In the genomic region with DNA sequence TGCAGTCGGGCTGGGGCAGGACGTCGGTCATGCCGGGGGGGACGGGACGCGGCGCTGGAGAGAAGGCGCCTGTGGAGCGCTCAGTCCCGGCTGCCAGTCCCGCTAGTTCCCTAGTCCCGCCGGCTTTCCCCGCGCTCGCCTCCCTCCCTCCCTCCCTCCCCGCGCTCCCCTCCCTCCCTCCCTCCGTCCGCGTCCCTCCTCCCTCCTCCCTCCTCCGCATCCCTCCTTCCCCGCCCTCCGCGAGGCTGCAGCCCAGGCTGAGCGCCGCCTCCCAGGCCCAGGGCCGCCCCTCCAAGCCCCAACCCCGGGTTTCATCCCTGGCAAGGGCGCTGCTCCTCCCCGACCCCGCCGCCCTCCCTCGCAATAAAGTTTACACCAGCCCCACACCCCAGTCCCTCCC, we compare ENCODE assay signal across 11 cellular contexts. TPM values are rescaled to one million over a fixed set of nuclear protein-coding genes. Genes with fewer than 3 reads are reported as not detected.
A peak's percentile ranks its signal among the peaks of the same experiment; 100 is the strongest.
DNase-seq lines count a peak whose midpoint lies in the region; FAIRE-seq and TF ChIP-seq lines count a peak whose summit lies in the region.
"Had no signal": no experiment of that assay in that cellular context is flagged by ENCODE, and none has a peak within 500 bp of the region (broad histone marks: within the 10 kb centered on the region; RNA-seq: fewer than 3 reads in every experiment).

No MANE protein-coding gene starts in this region.

- no peak for TF ChIP-seq POLR2A in uterus (IDR thresholded peaks at IDR 0.05)

- no peak overlapping the region for H3K4me3 Mint-ChIP-seq in nephron progenitor cell

- H3K27me3 Mint-ChIP-seq in nephron progenitor cell (ENCODE audit: low read depth, poor library complexity) = peaks cover 9% of the 10 kb centered on the region

- H3K36me3 ChIP-seq in ascending aorta (peaks cover 5 to 25% of the 10 kb centered on the region in 2 donors), uterus (no peaks in the 10 kb centered on the region), SJCRH30 (no peaks in the 10 kb centered on the region)

- H3K4me1 ChIP-seq in ascending aorta (peaks cover 12 to 41% of the 10 kb centered on the region in 2 donors), uterus (peaks cover 0 to 9% of the 10 kb centered on the region in 2 donors), SJCRH30 (peaks cover 24% of the 10 kb centered on the region)

- TF ChIP-seq CTCF in ascending aorta (IDR thresholded peaks at IDR 0.05) (no peak), nephron progenitor cell (IDR thresholded peaks at IDR 0.05) (no peak), uterus (IDR thresholded peaks at IDR 0.05) (no peak)

- H3K36me3 Mint-ChIP-seq in nephron progenitor cell (ENCODE audit: low read depth) = no peaks in the 10 kb centered on the region

- no peak for FAIRE-seq in HTR-8/SVneo (lab: Jason Lieb, UNC)

- H3K27me3 ChIP-seq in ascending aorta (no peaks in the 10 kb centered on the region), uterus (no peaks in the 10 kb centered on the region), SJCRH30 (no peaks in the 10 kb centered on the region)

- no peaks in the 10 kb centered on the region for H3K9me3 Mint-ChIP-seq in nephron progenitor cell

- H3K9me3 ChIP-seq in ascending aorta (no peaks in the 10 kb centered on the region), uterus (no peaks in the 10 kb centered on the region), SJCRH30 (replicated peaks) (no peaks in the 10 kb centered on the region)

- DNase-seq in ascending aorta (ENCODE audit: low spot score in 2 of 2) (peak in 1 of 2 donors; percentile 78), head of caudate nucleus (peak in 38 of 42 donors; percentile 31 to 88 (median 65)), nephron progenitor cell (peak; percentile 75), uterus (peak; percentile 76 to 78), HTR-8/SVneo (ENCODE audit: insufficient read length, low spot score) (no peak), SJCRH30 (no peak)
- DNase-seq in stimulated activated CD8-positive, alpha-beta memory T cell treated with anti-CD3 and anti-CD28 coated beads, Interleukin-4, amount 100 ng/mL, for 48 hours = no peak
- DNase-seq: IMR-90, kidney glomerular epithelial cell, NCI-H510A had no signal

- no peak overlapping the region for H3K27ac Mint-ChIP-seq in nephron progenitor cell

- H3K4me1 Mint-ChIP-seq in nephron progenitor cell = peaks cover 62% of the 10 kb centered on the region

- H3K27ac ChIP-seq in ascending aorta (peak overlapping the region; percentile 73 to 81), uterus (peak overlapping the region; percentile 55 to 68), SJCRH30 (no peak overlapping the region)
- H3K27ac ChIP-seq: SK-N-MC had no signal

- intact Hi-C loops in ascending aorta (cut with DNase I) = loop anchor here (2.0 kb wide), 1 partner anchor 29 kb away; no protein-coding TSS in a partner anchor
- intact Hi-C loops in head of caudate nucleus (cut with DNase I) = no loop called here
- intact Hi-C loops in uterus (cut with DNase I; ENCODE audit: low total_unique reads) = no loop called here

- H3K4me3 ChIP-seq in ascending aorta (peak overlapping the region; percentile 51 to 68), uterus (peak overlapping the region; percentile 19 to 46), SJCRH30 (no peak overlapping the region)
- H3K4me3 ChIP-seq: SK-N-MC had no signal

RNA-seq across cellular contexts. Expression of gene TIMM22, which starts 34.8 kb away (rescaled TPM):
- total RNA-seq in ascending aorta (12.1 TPM), uterus (10 to 100 TPM in 2 of 4 donors, 1 to 10 TPM in 2; 5.1 to 17.1 (median 10.8) TPM)
- total RNA-seq in SJCRH30 (2014; rRNA removed; shearing (Covaris generic)) = 15.6 and 17.4 TPM in 2 replicates

RNA-seq across cellular contexts. Expression of gene NXN, which starts 52.1 kb away (rescaled TPM):
- 67.3 TPM for total RNA-seq in ascending aorta
- total RNA-seq in uterus = 10 to 100 TPM in 3 of 4 donors, 1 to 10 TPM in 1; 6.5 to 99.0 (median 49.9) TPM
- total RNA-seq in SJCRH30 (2014; rRNA removed; shearing (Covaris generic)) = 32.8 and 35.2 TPM in 2 replicates

Comparison
In these comparisons a context has a peak if more than half of its experiments do, and no peak if none do; other contexts are left out.
1. DNase-seq: peak in head of caudate nucleus (38 of 42), nephron progenitor cell (single experiment) and uterus (2 of 2); none in HTR-8/SVneo (single experiment), SJCRH30 (0 of 2) and stimulated activated CD8-positive, alpha-beta memory T cell treated with anti-CD3 and anti-CD28 coated beads, Interleukin-4, amount 100 ng/mL, for 48 hours (single experiment).